Comparison of ENCODE assay signal across 1 cellular context in the genomic region with DNA sequence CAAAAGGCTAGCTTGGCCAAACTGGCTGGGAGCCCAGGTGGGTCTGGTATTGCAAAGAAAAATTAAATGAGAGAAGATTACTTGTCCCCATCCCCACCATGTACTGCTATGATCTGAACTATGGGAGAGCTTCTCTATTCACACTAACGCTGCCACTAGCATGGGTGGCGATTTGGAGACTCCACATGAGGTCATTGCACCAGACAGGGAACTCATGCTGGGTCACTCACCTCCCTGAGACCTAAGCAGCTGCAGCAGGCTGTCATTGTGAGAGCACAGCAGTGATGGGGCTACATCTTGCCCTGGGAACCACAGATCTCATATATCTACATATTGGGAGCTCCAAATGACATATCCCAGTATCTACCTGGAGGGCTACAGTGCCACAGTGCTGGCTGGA.
TF ChIP-seq lines count a peak whose summit lies in the region.

No MANE protein-coding gene starts in this region.

TF ChIP-seq in GM23338, 12 proteins besides CTCF, POLR2A, EP300 and RAD21 (continued from another document):
- TF ChIP-seq, protein P1, sequence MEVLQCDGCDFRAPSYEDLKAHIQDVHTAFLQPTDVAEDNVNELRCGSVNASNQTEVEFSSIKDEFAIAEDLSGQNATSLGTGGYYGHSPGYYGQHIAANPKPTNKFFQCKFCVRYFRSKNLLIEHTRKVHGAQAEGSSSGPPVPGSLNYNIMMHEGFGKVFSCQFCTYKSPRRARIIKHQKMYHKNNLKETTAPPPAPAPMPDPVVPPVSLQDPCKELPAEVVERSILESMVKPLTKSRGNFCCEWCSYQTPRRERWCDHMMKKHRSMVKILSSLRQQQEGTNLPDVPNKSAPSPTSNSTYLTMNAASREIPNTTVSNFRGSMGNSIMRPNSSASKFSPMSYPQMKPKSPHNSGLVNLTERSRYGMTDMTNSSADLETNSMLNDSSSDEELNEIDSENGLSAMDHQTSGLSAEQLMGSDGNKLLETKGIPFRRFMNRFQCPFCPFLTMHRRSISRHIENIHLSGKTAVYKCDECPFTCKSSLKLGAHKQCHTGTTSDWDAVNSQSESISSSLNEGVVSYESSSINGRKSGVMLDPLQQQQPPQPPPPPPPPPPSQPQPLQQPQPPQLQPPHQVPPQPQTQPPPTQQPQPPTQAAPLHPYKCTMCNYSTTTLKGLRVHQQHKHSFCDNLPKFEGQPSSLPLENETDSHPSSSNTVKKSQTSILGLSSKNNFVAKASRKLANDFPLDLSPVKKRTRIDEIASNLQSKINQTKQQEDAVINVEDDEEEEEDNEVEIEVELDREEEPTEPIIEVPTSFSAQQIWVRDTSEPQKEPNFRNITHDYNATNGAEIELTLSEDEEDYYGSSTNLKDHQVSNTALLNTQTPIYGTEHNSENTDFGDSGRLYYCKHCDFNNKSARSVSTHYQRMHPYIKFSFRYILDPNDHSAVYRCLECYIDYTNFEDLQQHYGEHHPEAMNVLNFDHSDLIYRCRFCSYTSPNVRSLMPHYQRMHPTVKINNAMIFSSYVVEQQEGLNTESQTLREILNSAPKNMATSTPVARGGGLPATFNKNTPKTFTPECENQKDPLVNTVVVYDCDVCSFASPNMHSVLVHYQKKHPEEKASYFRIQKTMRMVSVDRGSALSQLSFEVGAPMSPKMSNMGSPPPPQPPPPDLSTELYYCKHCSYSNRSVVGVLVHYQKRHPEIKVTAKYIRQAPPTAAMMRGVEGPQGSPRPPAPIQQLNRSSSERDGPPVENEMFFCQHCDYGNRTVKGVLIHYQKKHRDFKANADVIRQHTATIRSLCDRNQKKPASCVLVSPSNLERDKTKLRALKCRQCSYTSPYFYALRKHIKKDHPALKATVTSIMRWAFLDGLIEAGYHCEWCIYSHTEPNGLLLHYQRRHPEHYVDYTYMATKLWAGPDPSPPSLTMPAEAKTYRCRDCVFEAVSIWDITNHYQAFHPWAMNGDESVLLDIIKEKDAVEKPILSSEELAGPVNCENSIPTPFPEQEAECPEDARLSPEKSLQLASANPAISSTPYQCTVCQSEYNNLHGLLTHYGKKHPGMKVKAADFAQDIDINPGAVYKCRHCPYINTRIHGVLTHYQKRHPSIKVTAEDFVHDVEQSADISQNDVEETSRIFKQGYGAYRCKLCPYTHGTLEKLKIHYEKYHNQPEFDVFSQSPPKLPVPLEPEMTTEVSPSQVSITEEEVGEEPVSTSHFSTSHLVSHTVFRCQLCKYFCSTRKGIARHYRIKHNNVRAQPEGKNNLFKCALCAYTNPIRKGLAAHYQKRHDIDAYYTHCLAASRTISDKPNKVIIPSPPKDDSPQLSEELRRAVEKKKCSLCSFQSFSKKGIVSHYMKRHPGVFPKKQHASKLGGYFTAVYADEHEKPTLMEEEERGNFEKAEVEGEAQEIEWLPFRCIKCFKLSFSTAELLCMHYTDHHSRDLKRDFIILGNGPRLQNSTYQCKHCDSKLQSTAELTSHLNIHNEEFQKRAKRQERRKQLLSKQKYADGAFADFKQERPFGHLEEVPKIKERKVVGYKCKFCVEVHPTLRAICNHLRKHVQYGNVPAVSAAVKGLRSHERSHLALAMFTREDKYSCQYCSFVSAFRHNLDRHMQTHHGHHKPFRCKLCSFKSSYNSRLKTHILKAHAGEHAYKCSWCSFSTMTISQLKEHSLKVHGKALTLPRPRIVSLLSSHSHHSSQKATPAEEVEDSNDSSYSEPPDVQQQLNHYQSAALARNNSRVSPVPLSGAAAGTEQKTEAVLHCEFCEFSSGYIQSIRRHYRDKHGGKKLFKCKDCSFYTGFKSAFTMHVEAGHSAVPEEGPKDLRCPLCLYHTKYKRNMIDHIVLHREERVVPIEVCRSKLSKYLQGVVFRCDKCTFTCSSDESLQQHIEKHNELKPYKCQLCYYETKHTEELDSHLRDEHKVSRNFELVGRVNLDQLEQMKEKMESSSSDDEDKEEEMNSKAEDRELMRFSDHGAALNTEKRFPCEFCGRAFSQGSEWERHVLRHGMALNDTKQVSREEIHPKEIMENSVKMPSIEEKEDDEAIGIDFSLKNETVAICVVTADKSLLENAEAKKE (CRISPR knock-in tag; IDR thresholded peaks at IDR 0.05), result no peak
- TF ChIP-seq, protein P2, sequence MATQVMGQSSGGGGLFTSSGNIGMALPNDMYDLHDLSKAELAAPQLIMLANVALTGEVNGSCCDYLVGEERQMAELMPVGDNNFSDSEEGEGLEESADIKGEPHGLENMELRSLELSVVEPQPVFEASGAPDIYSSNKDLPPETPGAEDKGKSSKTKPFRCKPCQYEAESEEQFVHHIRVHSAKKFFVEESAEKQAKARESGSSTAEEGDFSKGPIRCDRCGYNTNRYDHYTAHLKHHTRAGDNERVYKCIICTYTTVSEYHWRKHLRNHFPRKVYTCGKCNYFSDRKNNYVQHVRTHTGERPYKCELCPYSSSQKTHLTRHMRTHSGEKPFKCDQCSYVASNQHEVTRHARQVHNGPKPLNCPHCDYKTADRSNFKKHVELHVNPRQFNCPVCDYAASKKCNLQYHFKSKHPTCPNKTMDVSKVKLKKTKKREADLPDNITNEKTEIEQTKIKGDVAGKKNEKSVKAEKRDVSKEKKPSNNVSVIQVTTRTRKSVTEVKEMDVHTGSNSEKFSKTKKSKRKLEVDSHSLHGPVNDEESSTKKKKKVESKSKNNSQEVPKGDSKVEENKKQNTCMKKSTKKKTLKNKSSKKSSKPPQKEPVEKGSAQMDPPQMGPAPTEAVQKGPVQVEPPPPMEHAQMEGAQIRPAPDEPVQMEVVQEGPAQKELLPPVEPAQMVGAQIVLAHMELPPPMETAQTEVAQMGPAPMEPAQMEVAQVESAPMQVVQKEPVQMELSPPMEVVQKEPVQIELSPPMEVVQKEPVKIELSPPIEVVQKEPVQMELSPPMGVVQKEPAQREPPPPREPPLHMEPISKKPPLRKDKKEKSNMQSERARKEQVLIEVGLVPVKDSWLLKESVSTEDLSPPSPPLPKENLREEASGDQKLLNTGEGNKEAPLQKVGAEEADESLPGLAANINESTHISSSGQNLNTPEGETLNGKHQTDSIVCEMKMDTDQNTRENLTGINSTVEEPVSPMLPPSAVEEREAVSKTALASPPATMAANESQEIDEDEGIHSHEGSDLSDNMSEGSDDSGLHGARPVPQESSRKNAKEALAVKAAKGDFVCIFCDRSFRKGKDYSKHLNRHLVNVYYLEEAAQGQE (IDR thresholded peaks at IDR 0.05; ENCODE audit: unreplicated experiment), result no peak
- TF ChIP-seq CREB1 (CRISPR knock-in tag; IDR thresholded peaks at IDR 0.05; ENCODE audit: low read depth) (no peak), EZH2 (IDR thresholded peaks at IDR 0.05; ENCODE audit: low read depth, unreplicated experiment) (no peak), STAT1 (IDR thresholded peaks at IDR 0.05; ENCODE audit: unreplicated experiment) (no peak), ZNF114 (CRISPR knock-in tag; IDR thresholded peaks at IDR 0.05) (no peak)
